11 cellular contexts compared by ENCODE assay signal in the genomic region with DNA sequence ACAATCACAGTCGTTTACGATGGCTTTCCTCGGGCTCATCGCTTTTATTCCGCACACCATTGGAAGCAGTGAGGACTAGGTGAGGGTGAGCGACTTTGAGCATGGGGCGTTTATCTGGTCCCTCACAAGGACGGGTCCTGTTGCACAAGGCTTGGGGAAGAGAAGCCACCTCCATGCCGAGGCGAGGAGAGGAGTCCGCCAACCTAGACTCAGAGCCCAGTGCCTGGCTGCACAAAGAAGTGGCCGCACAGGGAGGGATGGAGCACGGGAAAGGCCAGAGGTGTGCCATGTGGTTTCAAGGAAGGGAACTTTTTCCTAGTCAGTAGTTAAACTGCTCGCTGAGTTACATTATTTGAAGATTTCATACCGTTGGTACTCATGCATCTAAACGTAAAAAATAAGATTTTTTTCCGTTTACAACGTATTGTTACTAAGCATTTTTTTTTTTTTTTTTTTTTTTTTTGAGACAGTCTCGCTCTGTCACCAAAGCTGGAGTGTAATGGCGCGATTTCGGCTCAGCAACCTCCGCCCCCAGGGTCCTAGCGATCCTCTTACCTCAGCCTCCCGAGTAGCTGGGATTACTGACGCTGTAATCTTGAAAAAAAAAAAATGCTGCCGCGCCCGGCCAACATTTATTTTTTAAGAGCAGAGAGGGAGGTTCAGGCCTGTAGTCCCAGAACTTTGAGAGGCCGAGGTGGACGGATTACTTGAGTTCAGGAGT. TPM values are rescaled to one million over a fixed set of nuclear protein-coding genes. Genes with fewer than 3 reads are reported as not detected.
DNase-seq lines count a peak whose midpoint lies in the region; ATAC-seq and TF ChIP-seq lines count a peak whose summit lies in the region.
"Had no signal": no experiment of that assay in that cellular context is flagged by ENCODE, and none has a peak within 500 bp of the region (broad histone marks: within the 10 kb centered on the region; RNA-seq: fewer than 3 reads in every experiment).

No MANE protein-coding gene starts in this region.

- no peak overlapping the region for H2BK120ac ChIP-seq in mesendoderm (ENCODE audit: low read depth, low read length)

- no peak overlapping the region for H4K8ac ChIP-seq in mesendoderm (ENCODE audit: low read depth, low read length)

- no peak overlapping the region for H3K23ac ChIP-seq in mesendoderm (ENCODE audit: low read length)

- peak overlapping the region; percentile 93 for H3K9ac ChIP-seq in mesendoderm (ENCODE audit: low read length)

- H2BK15ac ChIP-seq in mesendoderm (replicated peaks; ENCODE audit: low read depth), result no peak overlapping the region

- H3K4me2 ChIP-seq in mesendoderm (ENCODE audit: low read length), result peak overlapping the region; percentile 98

- no peak overlapping the region for H2AFZ ChIP-seq in ACC112 (ENCODE audit: low read length, unreplicated experiment)

- H4K5ac ChIP-seq in mesendoderm (ENCODE audit: low read length), result no peak overlapping the region

- no peak for TF ChIP-seq POLR2A in vagina (IDR thresholded peaks at IDR 0.05)

- peak overlapping the region; percentile 86 for H2BK5ac ChIP-seq in mesendoderm (ENCODE audit: low read length)

- ATAC-seq in HG02623 (IDR thresholded peaks at IDR 0.05; ENCODE audit: unreplicated experiment) (no peak), GM18867 (IDR thresholded peaks at IDR 0.05; ENCODE audit: unreplicated experiment) (no peak)

- H3K4me3 ChIP-seq in ACC112 (ENCODE audit: low read depth, low read length) (peak overlapping the region; percentile 79), astrocyte of the spinal cord (ENCODE audit: low read depth, low read length) (peak overlapping the region; percentile 6), mesendoderm (ENCODE audit: low read length) (peak overlapping the region; percentile 58), vagina (peak overlapping the region in 1 of 2 donors; percentile 60)

- H3K36me3 ChIP-seq in ACC112 (ENCODE audit: insufficient read depth, low read length), result no peaks in the 10 kb centered on the region
- H3K36me3 ChIP-seq in mesendoderm (ENCODE audit: control insufficient read depth, insufficient read depth, low read length), result no peaks in the 10 kb centered on the region
- no peaks in the 10 kb centered on the region for H3K36me3 ChIP-seq in vagina
- H3K36me3 ChIP-seq: tibial artery had no signal

- no peak overlapping the region for H3K18ac ChIP-seq in mesendoderm (ENCODE audit: low read length)

- TF ChIP-seq CTCF in GM10266 (IDR thresholded peaks at IDR 0.05; ENCODE audit: control insufficient read depth, insufficient read depth, low read depth, missing control alignments) (no peak), astrocyte of the spinal cord (IDR thresholded peaks at IDR 0.05; ENCODE audit: low read depth, low read length) (no peak), vagina (IDR thresholded peaks at IDR 0.05) (no peak), GM13976 (IDR thresholded peaks at IDR 0.05; ENCODE audit: borderline replicate concordance, control extremely low read depth, extremely low read depth, insufficient read depth, missing control alignments) (no peak)

- H3K4ac ChIP-seq in mesendoderm (ENCODE audit: low read depth, low read length), result no peak overlapping the region

- peaks cover 8% of the 10 kb centered on the region for H3K4me1 ChIP-seq in ACC112 (ENCODE audit: control insufficient read depth, insufficient read depth, low read length, unreplicated experiment)
- no peaks in the 10 kb centered on the region for H3K4me1 ChIP-seq in mesendoderm (ENCODE audit: control insufficient read depth, low read depth, low read length)
- peaks cover 40% of the 10 kb centered on the region for H3K4me1 ChIP-seq in vagina

- H3K79me1 ChIP-seq in mesendoderm (ENCODE audit: low read length), result no peaks in the 10 kb centered on the region

- H2AK5ac ChIP-seq in mesendoderm (ENCODE audit: low read length), result no peak overlapping the region

- no peaks in the 10 kb centered on the region for H3K9me3 ChIP-seq in vagina
- H3K9me3 ChIP-seq: tibial artery had no signal

- in situ Hi-C loops in astrocyte of the spinal cord (cut with HindIII; ENCODE audit: low sequenced_read_pairs) (no loop called here), GM13976 (cut with MboI; ENCODE audit: low sequenced_read_pairs, unreplicated experiment) (no loop called here)

- whole genome bisulfite sequencing in mesendoderm (ENCODE audit: extremely low coverage, insufficient coverage, low lambda C conversion rate), result no CpG with 5 or more reads among the region's 31 CpGs

- intact Hi-C loops in vagina (cut with DNase I), result no loop called here

- H3K27me3 ChIP-seq in ACC112 (ENCODE audit: insufficient read depth, low read length), result peaks cover 39% of the 10 kb centered on the region
- no peaks in the 10 kb centered on the region for H3K27me3 ChIP-seq in mesendoderm (ENCODE audit: insufficient read depth, low read length, poor library complexity)
- H3K27me3 ChIP-seq in vagina, result no peaks in the 10 kb centered on the region

- H3K79me2 ChIP-seq in ACC112 (ENCODE audit: control insufficient read depth, insufficient read depth, low read length, unreplicated experiment) (no peaks in the 10 kb centered on the region), mesendoderm (ENCODE audit: control insufficient read depth, insufficient read depth, low read length) (no peaks in the 10 kb centered on the region)

- DNase-seq in GM10266 (ENCODE audit: extremely low spot score), result peak; percentile 25
- no peak for DNase-seq in astrocyte of the spinal cord (ENCODE audit: low read depth, low spot score)
- DNase-seq in mesendoderm, result peak; percentile 86
- DNase-seq in vagina (ENCODE audit: extremely low spot score in 2 of 2), result no peak
- no peak for DNase-seq in GM13976 (ENCODE audit: low spot score)
- DNase-seq: tibial artery had no signal

- H3K27ac ChIP-seq in ACC112 (ENCODE audit: low read depth, low read length) (no peak overlapping the region), mesendoderm (ENCODE audit: low read depth, low read length) (no peak overlapping the region), vagina (no peak overlapping the region)
- H3K27ac ChIP-seq: tibial artery had no signal

- peak overlapping the region; percentile 98 for H3K56ac ChIP-seq in mesendoderm (ENCODE audit: low read length)

RNA-seq across cellular contexts. Expression of a gene that starts 0.9 kb away (rescaled TPM):
- polyA plus RNA-seq in mesendoderm (2013, experiment 1 of 2), result 1.4 TPM
- 1.3 TPM for polyA plus RNA-seq in mesendoderm (2013, experiment 2 of 2)
- total RNA-seq in vagina, result 3.2 TPM
- total RNA-seq: HT-29, OCI-LY7 had no signal

Comparison
In these comparisons a context has a peak if more than half of its experiments do, and no peak if none do; other contexts are left out.
1. DNase-seq: peak in GM10266 (single experiment) and mesendoderm (single experiment); none in astrocyte of the spinal cord (single experiment), vagina (0 of 2) and GM13976 (single experiment).